In genomic region chr4:37758226-37758625, GRCh38 we compare ENCODE assay signal across 11 cellular contexts.
DNase-seq lines count a peak whose midpoint lies in the region; ATAC-seq and TF ChIP-seq lines count a peak whose summit lies in the region.
"Had no signal": no experiment of that assay in that cellular context is flagged by ENCODE, and none has a peak within 500 bp of the region (broad histone marks: within the 10 kb centered on the region; RNA-seq: fewer than 3 reads in every experiment).

No MANE protein-coding gene starts in this region.

- no peaks in the 10 kb centered on the region for H3K79me2 ChIP-seq in ACC112 (ENCODE audit: control insufficient read depth, insufficient read depth, low read length, unreplicated experiment)

- H3K9me3 Mint-ChIP-seq in IgD-negative memory B cell, result no peaks in the 10 kb centered on the region
- H3K9me3 Mint-ChIP-seq in chondrocyte (ENCODE audit: low read depth), result no peaks in the 10 kb centered on the region
- no peaks in the 10 kb centered on the region for H3K9me3 Mint-ChIP-seq in activated T-helper 2 cell treated with anti-CD3 and anti-CD28 coated beads, Interferon-gamma antibody, Interleukin-2, Interleukin-4, amounts not matched to agents 10 μg/mL and 5 μg/mL and 100 μg/mL, durations not matched to agents 14 hours and 24 hours and 36 hours
- H3K9me3 Mint-ChIP-seq: brain had no signal

- H3K27ac Mint-ChIP-seq in IgD-negative memory B cell (peak overlapping the region in 2 of 3 donors; percentile 33 to 41), chondrocyte (ENCODE audit: unreplicated experiment) (peak overlapping the region; percentile 74)
- no peak overlapping the region for H3K27ac Mint-ChIP-seq in activated T-helper 2 cell treated with anti-CD3 and anti-CD28 coated beads, Interferon-gamma antibody, Interleukin-2, Interleukin-4, amounts not matched to agents 10 μg/mL and 5 μg/mL and 100 μg/mL, durations not matched to agents 14 hours and 24 hours and 36 hours
- H3K27ac Mint-ChIP-seq: brain had no signal

- peak; percentile 85 to 91 for ATAC-seq in lower lobe of right lung
- ATAC-seq in GM18867 (IDR thresholded peaks at IDR 0.05; ENCODE audit: unreplicated experiment), result no peak

- no peaks in the 10 kb centered on the region for H3K36me3 Mint-ChIP-seq in IgD-negative memory B cell
- no peaks in the 10 kb centered on the region for H3K36me3 Mint-ChIP-seq in chondrocyte (ENCODE audit: low read depth)
- H3K36me3 Mint-ChIP-seq in activated T-helper 2 cell treated with anti-CD3 and anti-CD28 coated beads, Interferon-gamma antibody, Interleukin-2, Interleukin-4, amounts not matched to agents 10 μg/mL and 5 μg/mL and 100 μg/mL, durations not matched to agents 14 hours and 24 hours and 36 hours (ENCODE audit: low read depth), result no peaks in the 10 kb centered on the region
- H3K36me3 Mint-ChIP-seq: brain had no signal

- TF ChIP-seq CTCF in chondrocyte (IDR thresholded peaks at IDR 0.05) (no peak), lower lobe of right lung (IDR thresholded peaks at IDR 0.05) (no peak)

- intact Hi-C loops in lower lobe of right lung (cut with DNase I), result no loop called here
- intact Hi-C loops in activated T-helper 2 cell treated with anti-CD3 and anti-CD28 coated beads, Interferon-gamma antibody, Interleukin-2, Interleukin-4, amounts not matched to agents 10 μg/mL and 5 μg/mL and 100 μg/mL, durations not matched to agents 14 hours and 24 hours and 36 hours (cut with micrococcal nuclease), result no loop called here

- H3K27me3 ChIP-seq in ACC112 (ENCODE audit: insufficient read depth, low read length) (no peaks in the 10 kb centered on the region), lower lobe of right lung (ENCODE audit: low read depth) (no peaks in the 10 kb centered on the region)

- H3K27ac ChIP-seq in ACC112 (ENCODE audit: low read depth, low read length) (peak overlapping the region; percentile 52), lower lobe of right lung (peak overlapping the region; percentile 84)

- peak overlapping the region in 3 of 4 donors; percentile 13 to 60 (median 49) for H3K4me3 Mint-ChIP-seq in IgD-negative memory B cell
- no peak overlapping the region for H3K4me3 Mint-ChIP-seq in chondrocyte (ENCODE audit: unreplicated experiment)
- no peak overlapping the region for H3K4me3 Mint-ChIP-seq in activated T-helper 2 cell treated with anti-CD3 and anti-CD28 coated beads, Interferon-gamma antibody, Interleukin-2, Interleukin-4, amounts not matched to agents 10 μg/mL and 5 μg/mL and 100 μg/mL, durations not matched to agents 14 hours and 24 hours and 36 hours (ENCODE audit: low read depth)
- H3K4me3 Mint-ChIP-seq: brain had no signal

- H3K36me3 ChIP-seq in ACC112 (ENCODE audit: insufficient read depth, low read length), result no peaks in the 10 kb centered on the region
- no peaks in the 10 kb centered on the region for H3K36me3 ChIP-seq in lower lobe of right lung

- peaks cover 15 to 22% (median 20%) of the 10 kb centered on the region in 3 donors for H3K4me1 Mint-ChIP-seq in IgD-negative memory B cell
- peaks cover 15% of the 10 kb centered on the region for H3K4me1 Mint-ChIP-seq in chondrocyte (ENCODE audit: low read depth)
- peaks cover 15% of the 10 kb centered on the region for H3K4me1 Mint-ChIP-seq in activated T-helper 2 cell treated with anti-CD3 and anti-CD28 coated beads, Interferon-gamma antibody, Interleukin-2, Interleukin-4, amounts not matched to agents 10 μg/mL and 5 μg/mL and 100 μg/mL, durations not matched to agents 14 hours and 24 hours and 36 hours (ENCODE audit: low read depth)
- H3K4me1 Mint-ChIP-seq: brain had no signal

- H3K9me3 ChIP-seq in lower lobe of right lung, result no peaks in the 10 kb centered on the region

- peak overlapping the region; percentile 59 for H2AFZ ChIP-seq in ACC112 (ENCODE audit: low read length, unreplicated experiment)

- H3K27me3 Mint-ChIP-seq in IgD-negative memory B cell, result no peaks in the 10 kb centered on the region
- H3K27me3 Mint-ChIP-seq in chondrocyte (ENCODE audit: low read depth), result peaks cover 2% of the 10 kb centered on the region
- H3K27me3 Mint-ChIP-seq in activated T-helper 2 cell treated with anti-CD3 and anti-CD28 coated beads, Interferon-gamma antibody, Interleukin-2, Interleukin-4, amounts not matched to agents 10 μg/mL and 5 μg/mL and 100 μg/mL, durations not matched to agents 14 hours and 24 hours and 36 hours (ENCODE audit: low read depth), result peaks cover 2% of the 10 kb centered on the region

- no peak for DNase-seq in chondrocyte (ENCODE audit: low spot score)
- no peak for DNase-seq in lower lobe of right lung
- no peak for DNase-seq in activated T-helper 2 cell treated with anti-CD3 and anti-CD28 coated beads, Interferon-gamma antibody, Interleukin-2, Interleukin-4, amounts not matched to agents 10 μg/mL and 5 μg/mL and 100 μg/mL, durations not matched to agents 14 hours and 24 hours and 36 hours (ENCODE audit: low spot score)
- DNase-seq in activated T-cell treated with anti-CD3 and anti-CD28 coated beads for 4 hours, result no peak
- no peak for DNase-seq in HK-2 (ENCODE audit: unreplicated experiment)
- DNase-seq: C1 segment of cervical spinal cord, NCI-H2171 had no signal

- H3K4me1 ChIP-seq in ACC112 (ENCODE audit: control insufficient read depth, insufficient read depth, low read length, unreplicated experiment) (peaks cover 17% of the 10 kb centered on the region), lower lobe of right lung (peaks cover 29% of the 10 kb centered on the region)

- H3K4me3 ChIP-seq in ACC112 (ENCODE audit: low read depth, low read length) (no peak overlapping the region), lower lobe of right lung (no peak overlapping the region)

Comparison
In these comparisons a context has a peak if more than half of its experiments do, and no peak if none do; other contexts are left out.
1. H3K4me3 Mint-ChIP-seq: peak in IgD-negative memory B cell (3 of 4); none in chondrocyte (single experiment) and activated T-helper 2 cell treated with anti-CD3 and anti-CD28 coated beads, Interferon-gamma antibody, Interleukin-2, Interleukin-4, amounts not matched to agents 10 μg/mL and 5 μg/mL and 100 μg/mL, durations not matched to agents 14 hours and 24 hours and 36 hours (single experiment).